8 cellular contexts compared by ENCODE assay signal in the genomic region with DNA sequence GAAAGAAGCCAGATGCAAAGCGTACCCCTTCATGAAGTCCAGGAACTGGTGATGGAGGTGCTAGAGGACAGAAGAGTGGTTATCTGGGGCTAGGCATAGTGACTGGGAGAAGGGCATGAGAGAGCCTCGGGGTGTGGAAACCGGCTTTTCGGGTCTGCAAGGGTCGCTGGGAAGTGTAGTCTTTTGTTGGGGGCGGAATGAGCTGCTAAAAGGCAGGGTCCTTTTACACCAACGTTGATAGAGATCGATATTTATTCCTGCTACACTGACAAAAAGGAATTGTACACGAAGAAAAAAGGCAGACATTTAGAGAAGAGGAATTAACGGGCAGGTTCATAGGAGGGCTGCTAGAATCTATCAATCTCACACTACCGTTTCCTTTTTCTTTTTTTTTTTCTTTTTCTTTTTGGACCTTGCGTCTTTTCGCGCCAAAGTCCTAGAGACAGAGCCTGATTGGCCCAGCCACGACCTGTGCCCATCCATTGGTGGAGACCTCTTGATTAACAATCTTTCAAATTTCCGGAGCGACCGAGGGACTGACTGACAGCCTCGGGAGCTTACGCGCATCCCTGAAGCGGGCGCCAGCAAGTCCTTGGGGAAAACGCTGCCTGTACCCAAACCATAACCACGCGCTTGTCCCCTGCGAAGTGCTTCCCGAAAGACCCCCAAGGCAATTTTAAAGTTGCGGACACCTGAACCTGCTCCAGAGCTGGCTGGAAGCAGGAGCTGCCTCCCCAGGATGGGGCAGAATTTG. TPM values are rescaled to one million over a fixed set of nuclear protein-coding genes. Genes with fewer than 3 reads are reported as not detected.
DNase-seq lines count a peak whose midpoint lies in the region; ATAC-seq, FAIRE-seq and TF ChIP-seq lines count a peak whose summit lies in the region.

No MANE protein-coding gene starts in this region.

- peak overlapping the region; percentile 99 for H3K4me2 ChIP-seq in GM12878 (ENCODE audit: control insufficient read depth, insufficient read depth)

- TF ChIP-seq EP300 in GM12878 (IDR thresholded peaks at IDR 0.05; ENCODE audit: borderline replicate concordance in 1 of 2, control insufficient read depth in 1 of 2, low read depth in 2 of 2, low read length in 2 of 2), result no peak

- no peak for TF ChIP-seq CTCF in GM12878 (IDR thresholded peaks at IDR 0.05 in 2 of 3, conservative IDR thresholded peaks at IDR 0.05 in 1 of 3; ENCODE audit: control insufficient read depth in 2 of 3, extremely low read depth in 1 of 3, insufficient read depth in 1 of 3, low read depth in 3 of 3, low read length in 3 of 3)

- CTCF ChIA-PET in GM12878 (lab: Yijun Ruan, JAX), result interaction anchor here (0.7 to 2.8 kb wide), 26 partner anchors 8 to 189 kb away, joined by 3 to 32 read pairs (median 6); a partner anchor contains a TSS

- peak overlapping the region; percentile 97 for H2AFZ ChIP-seq in GM12878 (ENCODE audit: control insufficient read depth, low read depth, low read length)

- POLR2A ChIA-PET in GM12878 (lab: Charles Lee), result interaction anchor here (0.6 to 2.3 kb wide), 7 partner anchors 10 to 63 kb away, joined by 3 to 20 read pairs (median 3); a partner anchor contains a TSS

- H3K4me3 ChIP-seq in GM12878, result peak overlapping the region; percentile 95
- H3K4me3 ChIP-seq in iPS-18a (ENCODE audit: low read length), result peak overlapping the region; percentile 81
- H3K4me3 ChIP-seq in skin epidermis, result peak overlapping the region; percentile 30 to 55 (median 45)

- H3K9me3 ChIP-seq in GM12878 (replicated peaks; ENCODE audit: control insufficient read depth, insufficient read depth, low read length) (no peaks in the 10 kb centered on the region), iPS-18a (ENCODE audit: control insufficient read depth, low read depth, low read length) (no peaks in the 10 kb centered on the region)

- H3K9ac ChIP-seq in GM12878 (ENCODE audit: control insufficient read depth, insufficient read depth, low read length) (peak overlapping the region; percentile 90), iPS-18a (ENCODE audit: low read length) (peak overlapping the region; percentile 92)

- no TSS peak for BruUV-seq in GM12878 (replicated peaks; lab: Mats Ljungman, UMichigan)

- no peaks in the 10 kb centered on the region; the same call in 1 of the 2 replicates for H3K4me1 ChIP-seq in GM12878 (ENCODE audit: control insufficient read depth, insufficient read depth, low read length)
- peaks cover 3% of the 10 kb centered on the region for H3K4me1 ChIP-seq in iPS-18a (ENCODE audit: control insufficient read depth, low read depth, low read length)

- no peaks in the 10 kb centered on the region for H3K27me3 ChIP-seq in GM12878 (replicated peaks in 1 of 2; ENCODE audit: control insufficient read depth in 2 of 2, insufficient read depth in 2 of 2, low read length in 1 of 2)
- no peaks in the 10 kb centered on the region for H3K27me3 ChIP-seq in iPS-18a (ENCODE audit: control insufficient read depth, insufficient read depth, low read length)

- peak overlapping the region; percentile 97 for H3K27ac ChIP-seq in GM12878 (ENCODE audit: control insufficient read depth, insufficient read depth)
- peak overlapping the region; percentile 96 for H3K27ac ChIP-seq in iPS-18a (ENCODE audit: low read length)
- H3K27ac ChIP-seq in skin epidermis, result peak overlapping the region in 1 of 21 experiments; percentile 53

- ATAC-seq in Right ventricle myocardium inferior (peak; percentile 82), HG02973 (IDR thresholded peaks at IDR 0.05; ENCODE audit: unreplicated experiment) (peak; percentile 95), GM12878 (peak; percentile 99)

- H4K20me1 ChIP-seq in GM12878 (ENCODE audit: control insufficient read depth, insufficient read depth), result no peaks in the 10 kb centered on the region

- TF ChIP-seq POLR2A in GM12878 (IDR thresholded peaks at IDR 0.05; ENCODE audit: low read depth, low read length), result peak; percentile 48; the same call in 1 of the 2 replicates

- RAD21 ChIA-PET in GM12878 (lab: Charles Lee; ENCODE audit: unreplicated experiment), result interaction anchor here (0.9 to 2.0 kb wide), 14 partner anchors 20 to 188 kb away, joined by 3 to 22 read pairs (median 4); a partner anchor contains a TSS

- H3K79me2 ChIP-seq in GM12878 (ENCODE audit: control insufficient read depth, insufficient read depth, low read length), result no peaks in the 10 kb centered on the region

- intact Hi-C loops in Right ventricle myocardium inferior (cut with DNase I), result no loop called here
- intact Hi-C loops in cardiac septum (cut with DNase I), result no loop called here
- intact Hi-C loops in GM12878 (cut with micrococcal nuclease; ENCODE audit: unreplicated experiment), result loop anchor here (1.0 to 2.0 kb wide), 3 partner anchors 28 to 79 kb away; a partner anchor contains a TSS

- H3K36me3 ChIP-seq in GM12878 (ENCODE audit: control insufficient read depth in 2 of 2, insufficient read depth in 2 of 2, low read length in 1 of 2) (no peaks in the 10 kb centered on the region), iPS-18a (ENCODE audit: control insufficient read depth, low read depth, low read length) (no peaks in the 10 kb centered on the region)

- in situ Hi-C loops in GM12878 (cut with MboI), result no loop called here

- DNase-seq in Right ventricle myocardium inferior (ENCODE audit: missing footprints) (no peak), cardiac septum (ENCODE audit: low spot score) (no peak), NCI-H187 (lab: John Stamatoyannopoulos, UW) (peak; percentile 31 to 59), T-helper 9 cell (peak; percentile 42), GM12878 (ENCODE audit: low read depth, low spot score) (peak; percentile 65)

- SMC1A ChIA-PET in GM12878 (lab: Charles Lee; ENCODE audit: uncharacterized antibody, unreplicated experiment), result interaction anchor here (0.6 to 2.8 kb wide), 18 partner anchors 7 to 187 kb away, joined by 3 to 25 read pairs (median 4); a partner anchor contains a TSS

- no peak for TF ChIP-seq RAD21 in GM12878 (IDR thresholded peaks at IDR 0.05; ENCODE audit: insufficient read depth, low read depth, low read length)

- WGBS in GM12878 (ENCODE audit: insufficient coverage, insufficient replicate concordance, low lambda C conversion rate, missing lambda C conversion rate), result under 1% methylated on average over 29 of the region's 29 CpGs

- peak; percentile 68 for FAIRE-seq in GM12878 (lab: Jason Lieb, UNC)

RNA-seq across cellular contexts. Expression of a gene that starts 27.7 kb away (rescaled TPM):
- 28.4 TPM for total RNA-seq in Right ventricle myocardium inferior
- total RNA-seq in cardiac septum, result 37.4 TPM
- 40.7 and 40.8 TPM in 2 replicates for total RNA-seq in GM12878 (2013; cell fraction: nucleolus; rRNA removed)
- 19.6 and 22.2 TPM in 2 replicates for total RNA-seq in GM12878 (2014; rRNA removed)
- 16.8 and 18.9 TPM in 2 replicates for total RNA-seq in GM12878 (2014; rRNA removed; fragmentation: Illumina TruSeq; extraction: Trizol)
- 15.9 and 17.1 TPM in 2 replicates for total RNA-seq in GM12878 (2021)
- polyA plus RNA-seq in GM12878 (2011; ENCODE audit: low read depth), result 3.5 TPM
- 16.0 and 23.7 TPM in 2 replicates for polyA plus RNA-seq in GM12878 (2011; rRNA removed)
- polyA plus RNA-seq in GM12878 (2011; cell fraction: cytosol; rRNA removed), result 39.0 and 39.3 TPM in 2 replicates
- polyA plus RNA-seq in GM12878 (2011; cell fraction: nucleus; rRNA removed), result 24.1 and 24.3 TPM in 2 replicates
- 10.1 and 10.7 TPM in 2 replicates for polyA plus RNA-seq in GM12878 (2012)
- polyA plus RNA-seq in GM12878 (2014; fragmentation: Illumina TruSeq; extraction: Trizol), result 11.1 and 13.4 TPM in 2 replicates
- polyA plus RNA-seq in GM12878 (2014; fragmentation: Nextera tagmentation; extraction: Ambion mirVana), result 10 to 100 TPM; 24.3 to 32.7 TPM
- 21.0 and 22.1 TPM in 2 replicates for polyA plus RNA-seq in GM12878 (2014; rRNA removed)
- 10 to 100 TPM; 34.5 to 35.6 TPM for polyA plus RNA-seq in GM12878 (2016; fragmentation: Nextera tagmentation; extraction: Ambion mirVana)
- polyA minus RNA-seq in GM12878 (2011; rRNA and poly(A)+ RNA removed), result 46.4 and 56.1 TPM in 2 replicates
- 10.9 and 13.9 TPM in 2 replicates for polyA minus RNA-seq in GM12878 (2011; cell fraction: cytosol; rRNA and poly(A)+ RNA removed)
- polyA minus RNA-seq in GM12878 (2011; cell fraction: nucleus; rRNA and poly(A)+ RNA removed), result 15.1 and 23.2 TPM in 2 replicates

RNA-seq across cellular contexts. Expression of a gene that starts 56.3 kb away (rescaled TPM):
- 146 TPM for total RNA-seq in Right ventricle myocardium inferior
- total RNA-seq in cardiac septum, result 200 TPM
- total RNA-seq in GM12878 (2013; cell fraction: nucleolus; rRNA removed), result 204 and 220 TPM in 2 replicates
- total RNA-seq in GM12878 (2014; rRNA removed), result 130 and 140 TPM in 2 replicates
- 78.0 and 82.1 TPM in 2 replicates for total RNA-seq in GM12878 (2014; rRNA removed; fragmentation: Illumina TruSeq; extraction: Trizol)
- 200 and 218 TPM in 2 replicates for total RNA-seq in GM12878 (2021)
- 71.5 TPM for polyA plus RNA-seq in GM12878 (2011; ENCODE audit: low read depth)
- polyA plus RNA-seq in GM12878 (2011; rRNA removed), result 62.7 and 113 TPM in 2 replicates
- 98.3 and 104 TPM in 2 replicates for polyA plus RNA-seq in GM12878 (2011; cell fraction: cytosol; rRNA removed)
- 131 and 163 TPM in 2 replicates for polyA plus RNA-seq in GM12878 (2011; cell fraction: nucleus; rRNA removed)
- polyA plus RNA-seq in GM12878 (2012), result 62.2 and 71.3 TPM in 2 replicates
- 101 and 114 TPM in 2 replicates for polyA plus RNA-seq in GM12878 (2014; fragmentation: Illumina TruSeq; extraction: Trizol)
- 10 to 100 TPM; 10.8 to 11.6 TPM for polyA plus RNA-seq in GM12878 (2014; fragmentation: Nextera tagmentation; extraction: Ambion mirVana)
- polyA plus RNA-seq in GM12878 (2014; rRNA removed), result 106 and 116 TPM in 2 replicates
- 10 to 100 TPM; 85.6 to 91.9 TPM for polyA plus RNA-seq in GM12878 (2016; fragmentation: Nextera tagmentation; extraction: Ambion mirVana)
- 147 and 182 TPM in 2 replicates for polyA minus RNA-seq in GM12878 (2011; rRNA and poly(A)+ RNA removed)
- 69.5 and 91.4 TPM in 2 replicates for polyA minus RNA-seq in GM12878 (2011; cell fraction: cytosol; rRNA and poly(A)+ RNA removed)
- 50.4 and 99.9 TPM in 2 replicates for polyA minus RNA-seq in GM12878 (2011; cell fraction: nucleus; rRNA and poly(A)+ RNA removed)

Comparison
In these comparisons a context has a peak if more than half of its experiments do, and no peak if none do; other contexts are left out.
1. DNase-seq: peak in NCI-H187 (2 of 2), T-helper 9 cell (single experiment) and GM12878 (single experiment); none in Right ventricle myocardium inferior (single experiment) and cardiac septum (single experiment).
2. H3K4me3 ChIP-seq: peak in every context shown above with its lines; median percentile 95 in GM12878; 81 in iPS-18a; 45 in skin epidermis.
3. Peak in every context shown above with its lines, with median percentiles within 50 percentile points of each other: ATAC-seq.